Comparison of ENCODE assay signal across 1 cellular context in genomic region chr13:97191615-97192014, GRCh38.
TF ChIP-seq lines count a peak whose summit lies in the region.

No MANE protein-coding gene starts in this region.

TF ChIP-seq in SK-N-SH, 30 proteins besides CTCF, POLR2A, EP300 and RAD21 (continued from another document):
- TF ChIP-seq MAX (IDR thresholded peaks at IDR 0.05; ENCODE audit: low read depth), result no peak
- TF ChIP-seq RFX5 (IDR thresholded peaks at IDR 0.05; ENCODE audit: low read length), result no peak
- no peak for TF ChIP-seq ZBTB33 (IDR thresholded peaks at IDR 0.05; ENCODE audit: borderline replicate concordance, low read depth)
